In genomic region chr2:65919579-65920188, GRCh38 we compare ENCODE assay signal across 21 cellular contexts.
DNase-seq lines count a peak whose midpoint lies in the region; ATAC-seq, FAIRE-seq and TF ChIP-seq lines count a peak whose summit lies in the region.
"Had no signal": no experiment of that assay in that cellular context is flagged by ENCODE, and none has a peak within 500 bp of the region (broad histone marks: within the 10 kb centered on the region; RNA-seq: fewer than 3 reads in every experiment).

No MANE protein-coding gene starts in this region.

- no peaks in the 10 kb centered on the region for H3K79me2 ChIP-seq in neural progenitor cell (ENCODE audit: low read depth)

- H3K27ac Mint-ChIP-seq in neural progenitor cell: peak overlapping the region; percentile 14
- H3K27ac Mint-ChIP-seq: activated CD8-positive, alpha-beta T cell treated with anti-CD3 and anti-CD28 coated beads, Interleukin-2, amount 10 ng/mL, durations not matched to agents 7 days and 5 days; activated T-cell treated with anti-CD3 and anti-CD28 coated beads, Interleukin-2, amount 50 U/mL, for 24 hours; CD4-positive, alpha-beta T cell had no signal

- H4K20me1 ChIP-seq in neural progenitor cell (ENCODE audit: low read depth): no peaks in the 10 kb centered on the region

- H3K9me3 Mint-ChIP-seq in neural progenitor cell: no peaks in the 10 kb centered on the region
- H3K9me3 Mint-ChIP-seq: CD4-positive, alpha-beta T cell had no signal

- H3K36me3 ChIP-seq in bronchial epithelial cell (ENCODE audit: control insufficient read depth, insufficient read depth, low read length) (no peaks in the 10 kb centered on the region), neural progenitor cell (no peaks in the 10 kb centered on the region)
- H3K36me3 ChIP-seq: MG63, ovary, sigmoid colon, vagina had no signal

- no peaks in the 10 kb centered on the region for H3K36me3 Mint-ChIP-seq in neural progenitor cell

- H2AFZ ChIP-seq in neural progenitor cell (replicated peaks): peak overlapping the region; percentile 45

- H3K4me2 ChIP-seq in neural progenitor cell: no peak overlapping the region

- H3K27ac ChIP-seq in neural progenitor cell: no peak overlapping the region
- H3K27ac ChIP-seq: ovary, sigmoid colon had no signal

- peak; percentile 75 for FAIRE-seq in bronchial epithelial cell (lab: Jason Lieb, UNC)
- FAIRE-seq: endothelial cell of umbilical vein had no signal

- H3K4me3 ChIP-seq in bronchial epithelial cell (ENCODE audit: low read depth, low read length): no peak overlapping the region
- H3K4me3 ChIP-seq in neural progenitor cell: no peak overlapping the region
- H3K4me3 ChIP-seq: MG63, ovary, sigmoid colon, vagina had no signal

- H3K4me1 Mint-ChIP-seq in neural progenitor cell: peaks cover 14% of the 10 kb centered on the region

- no peaks in the 10 kb centered on the region for H3K27me3 ChIP-seq in bronchial epithelial cell (ENCODE audit: control insufficient read depth, insufficient read depth, low read length)
- no peaks in the 10 kb centered on the region for H3K27me3 ChIP-seq in neural progenitor cell
- H3K27me3 ChIP-seq: MG63, ovary, sigmoid colon, vagina had no signal

- TF ChIP-seq CTCF in bronchial epithelial cell (IDR thresholded peaks at IDR 0.05; ENCODE audit: insufficient read depth, low read length, severe bottlenecking) (peak; percentile 2), neural progenitor cell (IDR thresholded peaks at IDR 0.05) (no peak)

- intact Hi-C loops in left colon (cut with DNase I, micrococcal nuclease): no loop called here

- peaks cover 2% of the 10 kb centered on the region for H3K27me3 Mint-ChIP-seq in neural progenitor cell (ENCODE audit: insufficient read depth, low read depth)
- H3K27me3 Mint-ChIP-seq: activated T-cell treated with anti-CD3 and anti-CD28 coated beads, Interleukin-2, amount 50 U/mL, for 24 hours had no signal

- no peak for ATAC-seq in left colon
- no peak for ATAC-seq in GM21515 (IDR thresholded peaks at IDR 0.05; ENCODE audit: unreplicated experiment)
- ATAC-seq in HG02884 (IDR thresholded peaks at IDR 0.05; ENCODE audit: unreplicated experiment): no peak
- ATAC-seq: activated CD8-positive, alpha-beta T cell treated with anti-CD3 and anti-CD28 coated beads, Interleukin-2, amount 10 ng/mL, durations not matched to agents 7 days and 5 days had no signal

- no peak overlapping the region for H3K9ac ChIP-seq in neural progenitor cell

- H3K4me1 ChIP-seq in neural progenitor cell: peaks cover 6% of the 10 kb centered on the region

- DNase-seq in DMS53 (lab: John Stamatoyannopoulos, UW): peak; percentile 78
- DNase-seq in M059J (ENCODE audit: low read depth): peak; percentile 22
- DNase-seq in bronchial epithelial cell (ENCODE audit: low read depth): peak; percentile 23
- DNase-seq in neural progenitor cell (ENCODE audit: low spot score): no peak
- DNase-seq in NCI-H1092 treated with DMSO at 0.1 percent for 48 hours (lab: John Stamatoyannopoulos, UW): no peak
- DNase-seq in left colon: no peak
- DNase-seq: activated CD4-positive, CD25-positive, alpha-beta regulatory T cell treated with anti-CD3 and anti-CD28 coated beads, Interleukin-2, amount 50 U/mL, for 72 hours; activated CD8-positive, alpha-beta T cell treated with anti-CD3 and anti-CD28 coated beads, Interleukin-2, amount 10 ng/mL, durations not matched to agents 7 days and 5 days; activated naive CD4-positive, alpha-beta T cell; activated T-cell treated with anti-CD3 and anti-CD28 coated beads, Interleukin-2, amount 50 U/mL, for 24 hours; CD4-positive, alpha-beta T cell; DMS153; mammary epithelial cell; MG63; NCI-H1694 treated with DMSO at 0.1 percent for 48 hours; ovary; sigmoid colon had no signal

- no peaks in the 10 kb centered on the region for H3F3A ChIP-seq in neural progenitor cell (ENCODE audit: low read depth)

- H3K9me3 ChIP-seq in neural progenitor cell (ENCODE audit: low read depth): no peaks in the 10 kb centered on the region
- H3K9me3 ChIP-seq: MG63, ovary, sigmoid colon, vagina had no signal

- no peak overlapping the region for H3K4me3 Mint-ChIP-seq in neural progenitor cell
- H3K4me3 Mint-ChIP-seq: activated CD8-positive, alpha-beta T cell treated with anti-CD3 and anti-CD28 coated beads, Interleukin-2, amount 10 ng/mL, durations not matched to agents 7 days and 5 days; activated T-cell treated with anti-CD3 and anti-CD28 coated beads, Interleukin-2, amount 50 U/mL, for 24 hours; CD4-positive, alpha-beta T cell had no signal

Comparison
In these comparisons a context has a peak if more than half of its experiments do, and no peak if none do; other contexts are left out.
1. DNase-seq: peak in DMS53 (single experiment), M059J (single experiment) and bronchial epithelial cell (single experiment); none in neural progenitor cell (single experiment), NCI-H1092 treated with DMSO at 0.1 percent for 48 hours (single experiment) and left colon (0 of 2).